9 cellular contexts compared by ENCODE assay signal in genomic region chr2:20052872-20053281, GRCh38. TPM values are rescaled to one million over a fixed set of nuclear protein-coding genes. Genes with fewer than 3 reads are reported as not detected.
DNase-seq lines count a peak whose midpoint lies in the region; ATAC-seq and TF ChIP-seq lines count a peak whose summit lies in the region.
"Had no signal": no experiment of that assay in that cellular context is flagged by ENCODE, and none has a peak within 500 bp of the region (broad histone marks: within the 10 kb centered on the region; RNA-seq: fewer than 3 reads in every experiment).

No MANE protein-coding gene starts in this region.

- no peaks in the 10 kb centered on the region for H3K36me3 ChIP-seq in mesodermal cell (ENCODE audit: control insufficient read depth, insufficient read depth, low read length)

- H3K27me3 Mint-ChIP-seq in activated naive CD4-positive, alpha-beta T cell treated with anti-CD3 and anti-CD28 coated beads for 36 hours (ENCODE audit: low read depth), result peaks cover 12% of the 10 kb centered on the region

- H3K4me3 ChIP-seq in mesodermal cell (ENCODE audit: extremely low read depth, insufficient read depth, low read length, poor library complexity, severe bottlenecking), result peak overlapping the region; percentile 95

- H3K9me3 ChIP-seq in mesodermal cell (ENCODE audit: control insufficient read depth, low read length), result no peaks in the 10 kb centered on the region

- peak; percentile 49 for DNase-seq in activated naive CD4-positive, alpha-beta T cell treated with anti-CD3 and anti-CD28 coated beads for 36 hours
- DNase-seq in activated naive CD4-positive, alpha-beta T cell treated with anti-CD3 and anti-CD28 coated beads, Interleukin-2, amount 50 U/mL, for 72 hours (ENCODE audit: low spot score in 2 of 2), result no peak
- DNase-seq in NCI-H526 treated with DMSO at 0.1 percent for 48 hours (lab: John Stamatoyannopoulos, UW) (peak; percentile 5), dermis blood vessel endothelial cell (peak; percentile 76), GM20000 (ENCODE audit: low spot score) (no peak), KBM-7 (no peak)

- H3K27ac ChIP-seq in mesodermal cell (ENCODE audit: low read depth, low read length, severe bottlenecking), result no peak overlapping the region

- no peak for ATAC-seq in activated naive CD4-positive, alpha-beta T cell treated with anti-CD3 and anti-CD28 coated beads, Interleukin-2, amount 50 U/mL, for 72 hours
- ATAC-seq in HG03095 (IDR thresholded peaks at IDR 0.05; ENCODE audit: unreplicated experiment), result no peak

- H3K27ac Mint-ChIP-seq in activated naive CD4-positive, alpha-beta T cell treated with anti-CD3 and anti-CD28 coated beads for 36 hours, result no peak overlapping the region
- H3K27ac Mint-ChIP-seq in activated naive CD4-positive, alpha-beta T cell treated with anti-CD3 and anti-CD28 coated beads, Interleukin-2, amount 50 U/mL, for 72 hours, result no peak overlapping the region
- H3K27ac Mint-ChIP-seq: activated naive CD8-positive, alpha-beta T cell had no signal

- CTCF ChIA-PET in activated naive CD4-positive, alpha-beta T cell treated with anti-CD3 and anti-CD28 coated beads for 36 hours (lab: Charles Lee), result interaction anchor here (1.1 to 1.2 kb wide), 2 partner anchors 38 to 273 kb away, joined by 4 to 5 read pairs; no protein-coding TSS in a partner anchor

- H3K36me3 Mint-ChIP-seq in activated naive CD4-positive, alpha-beta T cell treated with anti-CD3 and anti-CD28 coated beads for 36 hours (ENCODE audit: low read depth), result no peaks in the 10 kb centered on the region
- no peaks in the 10 kb centered on the region for H3K36me3 Mint-ChIP-seq in activated naive CD4-positive, alpha-beta T cell treated with anti-CD3 and anti-CD28 coated beads, Interleukin-2, amount 50 U/mL, for 72 hours
- H3K36me3 Mint-ChIP-seq: activated naive CD8-positive, alpha-beta T cell had no signal

- peaks cover 7% of the 10 kb centered on the region for H3K4me1 ChIP-seq in mesodermal cell (ENCODE audit: control insufficient read depth, insufficient read depth, low read length, poor library complexity, severe bottlenecking)

- intact Hi-C loops in activated naive CD4-positive, alpha-beta T cell treated with anti-CD3 and anti-CD28 coated beads for 36 hours (cut with micrococcal nuclease), result loop anchor here (1.0 to 5.0 kb wide), 4 partner anchors 297 to 1493 kb away; partner anchors contain the start of genes LDAH, PUM2 and RDH14

- in situ Hi-C loops in KBM-7 (cut with MboI; ENCODE audit: low pct_unique_long_range_greater_than_20kb, low sequenced_read_pairs), result no loop called here

- H3K9me3 Mint-ChIP-seq in activated naive CD4-positive, alpha-beta T cell treated with anti-CD3 and anti-CD28 coated beads for 36 hours, result no peaks in the 10 kb centered on the region
- no peaks in the 10 kb centered on the region for H3K9me3 Mint-ChIP-seq in activated naive CD4-positive, alpha-beta T cell treated with anti-CD3 and anti-CD28 coated beads, Interleukin-2, amount 50 U/mL, for 72 hours

- no peak overlapping the region for H3K4me3 Mint-ChIP-seq in activated naive CD4-positive, alpha-beta T cell treated with anti-CD3 and anti-CD28 coated beads for 36 hours
- H3K4me3 Mint-ChIP-seq: activated naive CD8-positive, alpha-beta T cell had no signal

- 92 to 100% methylated on average over 1 of the region's 5 CpGs for WGBS in mesodermal cell (ENCODE audit: insufficient coverage in 2 of 2), 2 experiments

- peaks cover 22% of the 10 kb centered on the region for H3K4me1 Mint-ChIP-seq in activated naive CD4-positive, alpha-beta T cell treated with anti-CD3 and anti-CD28 coated beads for 36 hours (ENCODE audit: low read depth)

- no peak for TF ChIP-seq CTCF in GM20000 (IDR thresholded peaks at IDR 0.05; ENCODE audit: extremely low read depth, missing control alignments)

RNA-seq across cellular contexts. Expression of gene LAPTM4A, which starts 1.4 kb away (rescaled TPM):
- 10 to 100 TPM; 23.4 to 24.4 TPM for total RNA-seq in activated naive CD4-positive, alpha-beta T cell treated with anti-CD3 and anti-CD28 coated beads for 36 hours
- 10 to 100 TPM; 20.4 to 26.9 TPM for total RNA-seq in activated naive CD4-positive, alpha-beta T cell treated with anti-CD3 and anti-CD28 coated beads, Interleukin-2, amount 50 U/mL, for 72 hours
- 79.5 and 134 TPM in 2 replicates for total RNA-seq in dermis blood vessel endothelial cell
- polyA plus RNA-seq in mesodermal cell (2013, experiment 1 of 2), result 287 TPM
- polyA plus RNA-seq in mesodermal cell (2013, experiment 2 of 2), result 279 TPM

RNA-seq across cellular contexts. Expression of gene MATN3, which starts 40.4 kb away (rescaled TPM):
- total RNA-seq in activated naive CD4-positive, alpha-beta T cell treated with anti-CD3 and anti-CD28 coated beads for 36 hours, result not detected
- total RNA-seq in activated naive CD4-positive, alpha-beta T cell treated with anti-CD3 and anti-CD28 coated beads, Interleukin-2, amount 50 U/mL, for 72 hours, result not detected
- 1.2 and 1.3 TPM in 2 replicates for total RNA-seq in dermis blood vessel endothelial cell
- polyA plus RNA-seq in mesodermal cell (2013, experiment 1 of 2), result 17.8 TPM
- 19.6 TPM for polyA plus RNA-seq in mesodermal cell (2013, experiment 2 of 2)

Comparison
In these comparisons a context has a peak if more than half of its experiments do, and no peak if none do; other contexts are left out.
1. DNase-seq: peak in activated naive CD4-positive, alpha-beta T cell treated with anti-CD3 and anti-CD28 coated beads for 36 hours (single experiment), NCI-H526 treated with DMSO at 0.1 percent for 48 hours (single experiment) and dermis blood vessel endothelial cell (single experiment); none in activated naive CD4-positive, alpha-beta T cell treated with anti-CD3 and anti-CD28 coated beads, Interleukin-2, amount 50 U/mL, for 72 hours (0 of 2), GM20000 (single experiment) and KBM-7 (single experiment).